8 cellular contexts compared by ENCODE assay signal in the genomic region with DNA sequence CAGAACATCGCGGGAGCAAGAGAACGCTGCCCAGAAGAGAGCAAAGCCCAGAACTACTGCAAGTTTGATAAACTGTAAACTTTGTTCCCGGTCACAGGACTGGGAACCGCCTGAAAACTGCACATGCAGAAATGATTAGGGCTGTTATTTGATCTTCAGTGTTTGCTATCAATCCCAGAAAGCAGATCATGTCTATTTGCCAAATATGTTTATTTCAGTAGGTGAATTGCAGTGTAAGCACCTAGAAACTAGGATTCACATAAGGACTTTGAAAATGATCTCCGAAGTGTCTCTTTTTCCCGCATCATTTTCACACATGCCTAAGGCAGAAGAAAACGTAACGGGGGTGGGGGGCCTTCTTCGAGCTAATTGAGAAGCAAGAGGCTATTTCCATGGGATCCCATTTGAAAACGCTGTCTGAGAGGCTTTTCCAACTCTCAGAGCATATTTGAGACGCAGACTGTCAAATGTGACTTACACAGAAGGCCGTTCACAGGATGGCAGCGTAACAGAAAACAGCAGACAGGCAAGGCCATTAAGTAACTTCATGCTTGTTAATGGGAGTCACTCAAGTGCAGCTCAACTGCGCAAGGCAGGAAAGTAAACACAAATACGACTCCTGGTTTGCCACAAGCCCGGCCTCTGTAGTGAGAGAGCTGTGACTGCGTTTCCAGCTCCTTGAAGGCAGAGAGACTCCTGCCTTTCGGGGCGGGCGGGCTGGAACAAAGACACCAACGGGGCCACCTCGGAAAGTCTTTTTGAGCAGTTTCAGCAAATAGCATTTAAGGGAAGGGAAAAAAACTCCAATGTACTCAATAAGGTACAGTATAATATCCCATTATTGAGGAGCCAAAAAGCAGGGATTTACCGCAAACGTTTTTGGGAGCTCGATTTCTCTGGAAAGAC.
DNase-seq lines count a peak whose midpoint lies in the region; ATAC-seq, FAIRE-seq and TF ChIP-seq lines count a peak whose summit lies in the region.

No MANE protein-coding gene starts in this region.

- peak overlapping the region; percentile 40 for H2AFZ ChIP-seq in trophoblast cell (ENCODE audit: insufficient read depth, low read length, poor library complexity)

- WGBS in trophoblast cell (ENCODE audit: extremely low coverage, insufficient coverage, insufficient read length), result no CpG with 5 or more reads among the region's 26 CpGs

- DNase-seq in AG10803 (ENCODE audit: low read depth), result peak; percentile 98
- peak; percentile 84 for DNase-seq in HTR-8/SVneo (ENCODE audit: insufficient read length, low spot score)
- DNase-seq in glomerular visceral epithelial cell (ENCODE audit: extremely low spot score), result peak; percentile 78
- peak; percentile 91 to 94 for DNase-seq in trophoblast cell

- H3K36me3 ChIP-seq in trophoblast cell (ENCODE audit: control insufficient read depth in 1 of 2, insufficient read depth in 2 of 2, low read length in 2 of 2), result no peaks in the 10 kb centered on the region

- peaks cover 19 to 31% of the 10 kb centered on the region in 2 experiments for H3K4me1 ChIP-seq in trophoblast cell (ENCODE audit: control insufficient read depth in 1 of 2, insufficient read depth in 2 of 2, low read length in 2 of 2)

- peak overlapping the region; percentile 88 for H4K91ac ChIP-seq in trophoblast cell (ENCODE audit: low read depth, low read length)

- no peak overlapping the region for H3K9ac ChIP-seq in trophoblast cell (ENCODE audit: low read length)

- peaks cover 5% of the 10 kb centered on the region for H3K79me2 ChIP-seq in trophoblast cell (ENCODE audit: control insufficient read depth, insufficient read depth, low read length, poor library complexity)

- H3K14ac ChIP-seq in trophoblast cell (ENCODE audit: low read length), result peak overlapping the region; percentile 19

- H4K12ac ChIP-seq in trophoblast cell (ENCODE audit: low read depth, low read length), result no peak overlapping the region

- peak overlapping the region; percentile 25 for H3K18ac ChIP-seq in trophoblast cell (ENCODE audit: low read length)

- peak overlapping the region; percentile 78 for H4K8ac ChIP-seq in trophoblast cell (ENCODE audit: low read depth, low read length)

- peak overlapping the region; percentile 98 for H2BK5ac ChIP-seq in trophoblast cell (ENCODE audit: low read depth, low read length, poor library complexity)

- peak overlapping the region; percentile 99 for H3K27ac ChIP-seq in trophoblast cell (ENCODE audit: low read depth, low read length)

- H3K23ac ChIP-seq in trophoblast cell (ENCODE audit: low read length), result no peak overlapping the region

- peak overlapping the region; percentile 54 for H3K4me3 ChIP-seq in AG10803 (ENCODE audit: low read length)
- no peak overlapping the region for H3K4me3 ChIP-seq in trophoblast cell (ENCODE audit: low read depth, low read length)

- H3K79me1 ChIP-seq in trophoblast cell (ENCODE audit: low read length), result peaks cover 46% of the 10 kb centered on the region

- H2BK12ac ChIP-seq in trophoblast cell (ENCODE audit: low read length), result peak overlapping the region; percentile 27

- TF ChIP-seq CTCF in AG10803 (conservative IDR thresholded peaks at IDR 0.05; ENCODE audit: low read length), result no peak

- H3K4ac ChIP-seq in trophoblast cell (ENCODE audit: low read depth, low read length), result peak overlapping the region; percentile 18

- FAIRE-seq in HTR-8/SVneo (lab: Jason Lieb, UNC), result peak; percentile 97

- H2AK5ac ChIP-seq in trophoblast cell (ENCODE audit: low read length), result no peak overlapping the region

- H3K9me3 ChIP-seq in trophoblast cell (ENCODE audit: insufficient read depth, low read depth, low read length), result no peaks in the 10 kb centered on the region

- H3K4me2 ChIP-seq in trophoblast cell (ENCODE audit: low read length), result peak overlapping the region; percentile 26

- H3K27me3 ChIP-seq in trophoblast cell (ENCODE audit: insufficient read depth, low read length), result no peaks in the 10 kb centered on the region

- ATAC-seq in SK-N-SH treated with all-trans-retinoic acid at 6 μM for 48 hours, result peak; percentile 68
- ATAC-seq in GM21390 (IDR thresholded peaks at IDR 0.05; ENCODE audit: unreplicated experiment), result no peak
- no peak for ATAC-seq in HG02970 (IDR thresholded peaks at IDR 0.05; ENCODE audit: low FRiP score, unreplicated experiment)
- no peak for ATAC-seq in HG03097 (IDR thresholded peaks at IDR 0.05; ENCODE audit: low FRiP score, unreplicated experiment)

- H2BK120ac ChIP-seq in trophoblast cell (ENCODE audit: insufficient read depth, low read length, poor library complexity), result peak overlapping the region; percentile 98

TF ChIP-seq in SK-N-SH treated with all-trans-retinoic acid at 6 μM for 48 hours, 23 proteins besides CTCF, POLR2A, EP300 and RAD21:
- TF ChIP-seq ARNTL (CRISPR knock-in tag; IDR thresholded peaks at IDR 0.05; ENCODE audit: borderline replicate concordance, low read depth) (no peak), ZFP3 (CRISPR knock-in tag; IDR thresholded peaks at IDR 0.05) (no peak), CSDC2 (CRISPR knock-in tag; IDR thresholded peaks at IDR 0.05) (0 out of 2 replicates have a peak, but pooled peaks have one; percentile 9), ZC3H10 (CRISPR knock-in tag; IDR thresholded peaks at IDR 0.05) (no peak), SNAI2 (CRISPR knock-in tag; IDR thresholded peaks at IDR 0.05) (no peak), BACH2 (CRISPR knock-in tag; IDR thresholded peaks at IDR 0.05; ENCODE audit: borderline replicate concordance) (no peak), ZFP30 (CRISPR knock-in tag; IDR thresholded peaks at IDR 0.05) (no peak), GLIS3 (CRISPR knock-in tag; IDR thresholded peaks at IDR 0.05) (no peak), TOX (CRISPR knock-in tag; IDR thresholded peaks at IDR 0.05; ENCODE audit: borderline replicate concordance) (no peak), ISL1 (CRISPR knock-in tag; IDR thresholded peaks at IDR 0.05) (0 out of 2 replicates have a peak, but pooled peaks have one; percentile 20), ZNF565 (CRISPR knock-in tag; conservative IDR thresholded peaks at IDR 0.05; ENCODE audit: low read depth) (no peak), OSR1 (CRISPR knock-in tag; IDR thresholded peaks at IDR 0.05) (no peak)
- TF ChIP-seq, protein P1, sequence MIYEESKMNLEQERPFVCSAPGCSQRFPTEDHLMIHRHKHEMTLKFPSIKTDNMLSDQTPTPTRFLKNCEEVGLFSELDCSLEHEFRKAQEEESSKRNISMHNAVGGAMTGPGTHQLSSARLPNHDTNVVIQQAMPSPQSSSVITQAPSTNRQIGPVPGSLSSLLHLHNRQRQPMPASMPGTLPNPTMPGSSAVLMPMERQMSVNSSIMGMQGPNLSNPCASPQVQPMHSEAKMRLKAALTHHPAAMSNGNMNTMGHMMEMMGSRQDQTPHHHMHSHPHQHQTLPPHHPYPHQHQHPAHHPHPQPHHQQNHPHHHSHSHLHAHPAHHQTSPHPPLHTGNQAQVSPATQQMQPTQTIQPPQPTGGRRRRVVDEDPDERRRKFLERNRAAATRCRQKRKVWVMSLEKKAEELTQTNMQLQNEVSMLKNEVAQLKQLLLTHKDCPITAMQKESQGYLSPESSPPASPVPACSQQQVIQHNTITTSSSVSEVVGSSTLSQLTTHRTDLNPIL (CRISPR knock-in tag; IDR thresholded peaks at IDR 0.05; ENCODE audit: low read depth), result no peak
- TF ChIP-seq, protein P2, sequence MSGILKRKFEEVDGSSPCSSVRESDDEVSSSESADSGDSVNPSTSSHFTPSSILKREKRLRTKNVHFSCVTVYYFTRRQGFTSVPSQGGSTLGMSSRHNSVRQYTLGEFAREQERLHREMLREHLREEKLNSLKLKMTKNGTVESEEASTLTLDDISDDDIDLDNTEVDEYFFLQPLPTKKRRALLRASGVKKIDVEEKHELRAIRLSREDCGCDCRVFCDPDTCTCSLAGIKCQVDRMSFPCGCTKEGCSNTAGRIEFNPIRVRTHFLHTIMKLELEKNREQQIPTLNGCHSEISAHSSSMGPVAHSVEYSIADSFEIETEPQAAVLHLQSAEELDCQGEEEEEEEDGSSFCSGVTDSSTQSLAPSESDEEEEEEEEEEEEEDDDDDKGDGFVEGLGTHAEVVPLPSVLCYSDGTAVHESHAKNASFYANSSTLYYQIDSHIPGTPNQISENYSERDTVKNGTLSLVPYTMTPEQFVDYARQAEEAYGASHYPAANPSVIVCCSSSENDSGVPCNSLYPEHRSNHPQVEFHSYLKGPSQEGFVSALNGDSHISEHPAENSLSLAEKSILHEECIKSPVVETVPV (CRISPR knock-in tag; IDR thresholded peaks at IDR 0.05), result no peak
- TF ChIP-seq, protein P3, sequence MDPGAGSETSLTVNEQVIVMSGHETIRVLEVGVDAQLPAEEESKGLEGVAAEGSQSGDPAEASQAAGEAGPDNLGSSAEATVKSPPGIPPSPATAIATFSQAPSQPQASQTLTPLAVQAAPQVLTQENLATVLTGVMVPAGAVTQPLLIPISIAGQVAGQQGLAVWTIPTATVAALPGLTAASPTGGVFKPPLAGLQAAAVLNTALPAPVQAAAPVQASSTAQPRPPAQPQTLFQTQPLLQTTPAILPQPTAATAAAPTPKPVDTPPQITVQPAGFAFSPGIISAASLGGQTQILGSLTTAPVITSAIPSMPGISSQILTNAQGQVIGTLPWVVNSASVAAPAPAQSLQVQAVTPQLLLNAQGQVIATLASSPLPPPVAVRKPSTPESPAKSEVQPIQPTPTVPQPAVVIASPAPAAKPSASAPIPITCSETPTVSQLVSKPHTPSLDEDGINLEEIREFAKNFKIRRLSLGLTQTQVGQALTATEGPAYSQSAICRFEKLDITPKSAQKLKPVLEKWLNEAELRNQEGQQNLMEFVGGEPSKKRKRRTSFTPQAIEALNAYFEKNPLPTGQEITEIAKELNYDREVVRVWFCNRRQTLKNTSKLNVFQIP (CRISPR knock-in tag; IDR thresholded peaks at IDR 0.05; ENCODE audit: borderline replicate concordance, low read depth), result no peak
- TF ChIP-seq, protein P4, sequence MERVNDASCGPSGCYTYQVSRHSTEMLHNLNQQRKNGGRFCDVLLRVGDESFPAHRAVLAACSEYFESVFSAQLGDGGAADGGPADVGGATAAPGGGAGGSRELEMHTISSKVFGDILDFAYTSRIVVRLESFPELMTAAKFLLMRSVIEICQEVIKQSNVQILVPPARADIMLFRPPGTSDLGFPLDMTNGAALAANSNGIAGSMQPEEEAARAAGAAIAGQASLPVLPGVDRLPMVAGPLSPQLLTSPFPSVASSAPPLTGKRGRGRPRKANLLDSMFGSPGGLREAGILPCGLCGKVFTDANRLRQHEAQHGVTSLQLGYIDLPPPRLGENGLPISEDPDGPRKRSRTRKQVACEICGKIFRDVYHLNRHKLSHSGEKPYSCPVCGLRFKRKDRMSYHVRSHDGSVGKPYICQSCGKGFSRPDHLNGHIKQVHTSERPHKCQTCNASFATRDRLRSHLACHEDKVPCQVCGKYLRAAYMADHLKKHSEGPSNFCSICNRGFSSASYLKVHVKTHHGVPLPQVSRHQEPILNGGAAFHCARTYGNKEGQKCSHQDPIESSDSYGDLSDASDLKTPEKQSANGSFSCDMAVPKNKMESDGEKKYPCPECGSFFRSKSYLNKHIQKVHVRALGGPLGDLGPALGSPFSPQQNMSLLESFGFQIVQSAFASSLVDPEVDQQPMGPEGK (CRISPR knock-in tag; IDR thresholded peaks at IDR 0.05; ENCODE audit: borderline replicate concordance), result no peak
